In genomic region chr5:79702606-79703380, GRCh38 we compare ENCODE assay signal across 8 cellular contexts.
DNase-seq lines count a peak whose midpoint lies in the region; ATAC-seq, FAIRE-seq and TF ChIP-seq lines count a peak whose summit lies in the region.

No MANE protein-coding gene starts in this region.

- peak; percentile 18 for DNase-seq in DMS114 treated with DMSO at 0.1 percent for 48 hours (lab: John Stamatoyannopoulos, UW; ENCODE audit: unreplicated experiment)
- peak; percentile 28 for DNase-seq in KBM-7
- peak; percentile 33 for DNase-seq in activated CD4-positive, alpha-beta T cell treated with anti-CD3 and anti-CD28 coated beads, Interleukin-2, amount 50 U/mL, for 1 hour
- DNase-seq in germinal center (ENCODE audit: low spot score), result peak; percentile 21
- DNase-seq in urothelium cell line (ENCODE audit: low spot score), result peak; percentile 14
- no peak for DNase-seq in medulla oblongata (ENCODE audit: extremely low spot score)

- TF ChIP-seq POLR2A in GM18505 (IDR thresholded peaks at IDR 0.05; ENCODE audit: borderline replicate concordance, extremely low read depth, insufficient read depth, insufficient read length), result no peak

- in situ Hi-C loops in KBM-7 (cut with MboI; ENCODE audit: low pct_unique_long_range_greater_than_20kb, low sequenced_read_pairs), result no loop called here

- FAIRE-seq in urothelium cell line (lab: Jason Lieb, UNC), result no peak

- no peak for ATAC-seq in HG02852 (IDR thresholded peaks at IDR 0.05; ENCODE audit: unreplicated experiment)
- ATAC-seq in GM18505 (IDR thresholded peaks at IDR 0.05; ENCODE audit: unreplicated experiment), result no peak
